8 cellular contexts compared by ENCODE assay signal in the genomic region with DNA sequence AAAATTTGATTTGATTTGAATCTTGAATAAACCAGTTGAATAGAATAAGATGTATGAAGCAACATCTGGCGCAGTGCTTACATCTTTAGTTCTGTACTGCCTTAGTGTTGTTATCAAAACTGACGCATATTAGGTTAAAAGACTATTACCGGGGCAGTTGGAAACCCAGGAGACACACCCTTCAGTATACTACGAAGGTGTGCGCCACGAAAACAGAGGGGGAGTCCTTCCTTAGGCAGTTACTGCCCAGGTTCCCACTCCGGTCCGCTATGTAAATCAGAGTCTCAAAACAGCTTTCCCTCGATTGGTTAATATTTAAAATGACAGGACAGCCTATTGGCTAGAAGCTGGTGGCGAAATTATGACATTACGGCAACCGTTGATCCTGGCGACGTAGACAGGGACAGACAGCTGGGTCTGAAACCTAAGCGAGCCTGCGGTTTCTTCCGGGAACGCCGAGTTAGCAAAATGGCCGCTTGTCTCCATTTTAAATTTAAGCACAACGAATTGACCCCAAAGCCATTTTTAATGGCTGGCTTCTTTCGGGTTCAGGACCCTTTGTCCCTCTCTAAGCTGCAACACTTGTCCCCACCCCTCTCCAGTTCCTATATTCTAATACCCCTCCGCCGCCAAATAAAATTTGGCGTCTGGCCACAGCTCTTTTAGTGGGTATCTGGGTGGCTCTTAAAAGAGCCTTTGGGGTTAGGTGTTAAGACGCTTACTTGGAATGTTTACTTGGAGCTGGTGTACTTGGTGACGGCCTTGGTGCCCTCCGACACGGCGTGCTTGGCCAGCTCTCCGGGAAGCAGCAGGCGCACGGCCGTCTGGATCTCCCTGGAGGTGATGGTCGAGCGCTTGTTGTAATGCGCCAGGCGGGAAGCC. TPM values are rescaled to one million over a fixed set of nuclear protein-coding genes. Genes with fewer than 3 reads are reported as not detected.
DNase-seq lines count a peak whose midpoint lies in the region; ATAC-seq and TF ChIP-seq lines count a peak whose summit lies in the region.

No MANE protein-coding gene starts in this region.

- in situ Hi-C loops in IMR-90 (cut with MboI; ENCODE audit: low sequenced_read_pairs), result no loop called here

- H4K91ac ChIP-seq in IMR-90 (ENCODE audit: insufficient read depth, low read depth, low read length), result peak overlapping the region; percentile 83

- peaks cover 11% of the 10 kb centered on the region; the same call in 1 of the 2 replicates for H3K79me2 ChIP-seq in OCI-LY7 (ENCODE audit: insufficient read depth, low read depth, low read length)

- POLR2A ChIA-PET in IMR-90 (lab: Charles Lee; ENCODE audit: unreplicated experiment), result interaction anchor here (0.6 to 4.9 kb wide), 24 partner anchors 11 to 1767 kb away, joined by 3 to 95 read pairs (median 6); a partner anchor contains a TSS
- POLR2A ChIA-PET in OCI-LY7 (lab: Charles Lee), result interaction anchor here (0.7 to 6.3 kb wide), 49 partner anchors 8 to 1749 kb away, joined by 3 to 330 read pairs (median 7); a partner anchor contains a TSS

- H3K9me3 ChIP-seq in IMR-90 (ENCODE audit: control insufficient read depth, insufficient read depth, low read length), result no peaks in the 10 kb centered on the region
- no peaks in the 10 kb centered on the region; the same call in 1 of the 2 replicates for H3K9me3 ChIP-seq in OCI-LY7 (ENCODE audit: low read length)

- DNase-seq in DMS 273 (lab: John Stamatoyannopoulos, UW; ENCODE audit: unreplicated experiment) (peak; percentile 98), IMR-90 (peak; percentile 99), OCI-LY7 (ENCODE audit: low spot score) (peak; percentile 99), activated T-cell treated with anti-CD3 and anti-CD28 coated beads for 4 hours (peak; percentile 85), epithelial cell of esophagus (ENCODE audit: low read depth) (peak; percentile 98), middle frontal gyrus (ENCODE audit: extremely low spot score, low spot score) (peak; percentile 97)
- peak; percentile 71 to 84 for DNase-seq in stimulated activated CD8-positive, alpha-beta memory T cell treated with anti-CD3 and anti-CD28 coated beads, Interleukin-2, amount 100 ng/mL, for 1 hour (ENCODE audit: low read depth in 2 of 2)

- H4K8ac ChIP-seq in IMR-90 (ENCODE audit: low read depth in 2 of 2, low read length in 2 of 2), result peak overlapping the region; percentile 30 to 85

- H4K20me1 ChIP-seq in IMR-90 (ENCODE audit: insufficient read depth, low read length) (peaks cover 31% of the 10 kb centered on the region), OCI-LY7 (ENCODE audit: insufficient read depth, low read length) (peaks cover 9% of the 10 kb centered on the region)

- H3K9me1 ChIP-seq in IMR-90 (ENCODE audit: insufficient read depth, low read length), result no peaks in the 10 kb centered on the region

- peak overlapping the region; percentile 74 for H3K14ac ChIP-seq in IMR-90 (replicated peaks; ENCODE audit: low read depth, low read length)

- peak overlapping the region; percentile 54 for H3K4me3 ChIP-seq in IMR-90 (ENCODE audit: insufficient read depth, low read depth, low read length)
- peak overlapping the region; percentile 72 for H3K4me3 ChIP-seq in OCI-LY7 (ENCODE audit: low read depth, low read length, poor library complexity, severe bottlenecking)
- H3K4me3 ChIP-seq in epithelial cell of esophagus (ENCODE audit: low read length), result peak overlapping the region; percentile 94

- peak overlapping the region; percentile 86; the same call in 1 of the 2 replicates for H3K56ac ChIP-seq in IMR-90 (ENCODE audit: extremely low read depth, insufficient read depth, low read length)

- H3K36me3 ChIP-seq in IMR-90 (ENCODE audit: control insufficient read depth, insufficient read depth, low read length) (no peaks in the 10 kb centered on the region), OCI-LY7 (ENCODE audit: insufficient read depth, low read length) (peaks cover 12% of the 10 kb centered on the region)

- peak overlapping the region; percentile 90 for H3K23ac ChIP-seq in IMR-90 (ENCODE audit: low read depth, low read length)

- no peak; the same call in 1 of the 2 replicates for TF ChIP-seq POLR2A in IMR-90 (IDR thresholded peaks at IDR 0.05; ENCODE audit: low read depth, low read length)

- CTCF ChIA-PET in IMR-90 (lab: Yijun Ruan, JAX), result interaction anchor here (1.0 to 1.9 kb wide), 2 partner anchors 34 to 57 kb away, joined by 3 to 7 read pairs; no protein-coding TSS in a partner anchor
- CTCF ChIA-PET in OCI-LY7 (lab: Charles Lee; ENCODE audit: unreplicated experiment), result no interaction called here

- H2BK5ac ChIP-seq in IMR-90 (ENCODE audit: low read depth, low read length, poor library complexity, severe bottlenecking), result peak overlapping the region; percentile 90

- H2BK120ac ChIP-seq in IMR-90 (ENCODE audit: low read depth, low read length), result peak overlapping the region; percentile 91

- ATAC-seq in GM21528 (IDR thresholded peaks at IDR 0.05; ENCODE audit: low FRiP score, unreplicated experiment) (peak; percentile 49), IMR-90 (ENCODE audit: low read depth) (peak; percentile 47)

- peak overlapping the region; percentile 51; the same call in 2 of the 3 replicates for H2BK15ac ChIP-seq in IMR-90 (ENCODE audit: low read depth, low read length)

- intact Hi-C loops in IMR-90 (cut with micrococcal nuclease) (loop anchor here (1.0 to 2.0 kb wide), 4 partner anchors 19 to 75 kb away; no protein-coding TSS in a partner anchor), OCI-LY7 (cut with micrococcal nuclease; ENCODE audit: unreplicated experiment) (loop anchor here (1.0 to 10.0 kb wide), 9 partner anchors 19 to 1769 kb away; a partner anchor contains a TSS)

- H3K4me2 ChIP-seq in IMR-90 (ENCODE audit: low read depth, low read length), result peak overlapping the region; percentile 87
- peak overlapping the region; percentile 83 for H3K4me2 ChIP-seq in OCI-LY7 (ENCODE audit: low read length)

- TF ChIP-seq RAD21 in IMR-90 (IDR thresholded peaks at IDR 0.05; ENCODE audit: low read length), result no peak

- peak overlapping the region; percentile 82 for H3K9ac ChIP-seq in IMR-90 (ENCODE audit: low read depth, low read length)

- H2AFZ ChIP-seq in IMR-90 (replicated peaks; ENCODE audit: low read length, poor library complexity), result peak overlapping the region; percentile 69
- H2AFZ ChIP-seq in OCI-LY7 (ENCODE audit: low read length), result no peak overlapping the region

- H3K9me2 ChIP-seq in OCI-LY7 (ENCODE audit: insufficient read depth, low read length), result no peaks in the 10 kb centered on the region

- dilution Hi-C loops in IMR-90 (cut with HindIII; ENCODE audit: low sequenced_read_pairs, unreplicated experiment), result no loop called here

- peaks cover 5% of the 10 kb centered on the region for H3K4me1 ChIP-seq in IMR-90 (ENCODE audit: control insufficient read depth, insufficient read depth, low read length)
- peaks cover 60% of the 10 kb centered on the region for H3K4me1 ChIP-seq in OCI-LY7 (ENCODE audit: insufficient read depth, low read length, poor library complexity, severe bottlenecking)

- H3K27me3 ChIP-seq in IMR-90 (ENCODE audit: control insufficient read depth, insufficient read depth, low read length), result no peaks in the 10 kb centered on the region

- 0 out of 2 replicates have a peak overlapping the region, but pooled peaks have one; percentile 30 for H2AK5ac ChIP-seq in IMR-90 (ENCODE audit: low read depth, low read length)

- no peak for TF ChIP-seq CTCF in IMR-90 (conservative IDR thresholded peaks at IDR 0.05; ENCODE audit: low read depth, low read length)
- no peak for TF ChIP-seq CTCF in OCI-LY7 (conservative IDR thresholded peaks at IDR 0.05; ENCODE audit: low read length)
- TF ChIP-seq CTCF in epithelial cell of esophagus (IDR thresholded peaks at IDR 0.05; ENCODE audit: insufficient read depth, low read depth, low read length, missing control alignments), result no peak

- peak overlapping the region; percentile 88 for H3K4ac ChIP-seq in IMR-90 (ENCODE audit: low read depth, low read length)

- TSS peak; percentile 94 for BruUV-seq in IMR-90 (replicated peaks; lab: Mats Ljungman, UMichigan)
- BruUV-seq in OCI-LY7 (replicated peaks; lab: Mats Ljungman, UMichigan), result TSS peak; percentile 98

- peaks cover 0 to 10% of the 10 kb centered on the region in 2 experiments; a peak in 3 of 4 replicates for H3K79me1 ChIP-seq in IMR-90 (ENCODE audit: low read depth in 1 of 2, low read length in 2 of 2)

- H3K18ac ChIP-seq in IMR-90 (ENCODE audit: low read depth, low read length), result peak overlapping the region; percentile 70

- H2BK20ac ChIP-seq in IMR-90 (ENCODE audit: low read depth, low read length), result peak overlapping the region; percentile 84

- H4K5ac ChIP-seq in IMR-90 (ENCODE audit: low read depth, low read length), result peak overlapping the region; percentile 60; the same call in 1 of the 2 replicates

- peak overlapping the region; percentile 86 for H2AK9ac ChIP-seq in IMR-90 (replicated peaks; ENCODE audit: low read depth, low read length, poor library complexity)

- 0% methylated on average over 7 of the region's 38 CpGs; no CpG with 5 or more reads in 1 of the 2 experiments for WGBS in IMR-90 (ENCODE audit: extremely low coverage in 2 of 2, insufficient read length in 1 of 2), 2 experiments

- H3K27ac ChIP-seq in IMR-90 (ENCODE audit: insufficient read depth, low read length) (peak overlapping the region; percentile 89), OCI-LY7 (ENCODE audit: low read depth, low read length, poor library complexity, severe bottlenecking) (peak overlapping the region; percentile 99)

TF ChIP-seq in IMR-90, 13 proteins besides CTCF, POLR2A, EP300 and RAD21:
- TF ChIP-seq MAFK (IDR thresholded peaks at IDR 0.05; ENCODE audit: low read depth, low read length), result peak; percentile 63; the same call in 1 of the 2 replicates
- peak; percentile 68 for TF ChIP-seq CEBPB (IDR thresholded peaks at IDR 0.05; ENCODE audit: low read depth, low read length)
- TF ChIP-seq, protein P1, sequence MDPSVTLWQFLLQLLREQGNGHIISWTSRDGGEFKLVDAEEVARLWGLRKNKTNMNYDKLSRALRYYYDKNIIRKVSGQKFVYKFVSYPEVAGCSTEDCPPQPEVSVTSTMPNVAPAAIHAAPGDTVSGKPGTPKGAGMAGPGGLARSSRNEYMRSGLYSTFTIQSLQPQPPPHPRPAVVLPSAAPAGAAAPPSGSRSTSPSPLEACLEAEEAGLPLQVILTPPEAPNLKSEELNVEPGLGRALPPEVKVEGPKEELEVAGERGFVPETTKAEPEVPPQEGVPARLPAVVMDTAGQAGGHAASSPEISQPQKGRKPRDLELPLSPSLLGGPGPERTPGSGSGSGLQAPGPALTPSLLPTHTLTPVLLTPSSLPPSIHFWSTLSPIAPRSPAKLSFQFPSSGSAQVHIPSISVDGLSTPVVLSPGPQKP (IDR thresholded peaks at IDR 0.05; ENCODE audit: borderline replicate concordance, low read depth, low read length), result no peak
- no peak for TF ChIP-seq RFX5 (IDR thresholded peaks at IDR 0.05; ENCODE audit: low read depth, low read length)

RNA-seq across cellular contexts. Expression of a gene that starts 35.8 kb away (rescaled TPM):
- 13.6 and 14.9 TPM in 2 replicates for total RNA-seq in IMR-90 (2012; rRNA removed)
- 11.7 and 15.7 TPM in 2 replicates for polyA plus RNA-seq in IMR-90 (2012; rRNA removed)
- 9.0 and 14.0 TPM in 2 replicates for polyA plus RNA-seq in IMR-90 (2012; cell fraction: cytosol; rRNA removed)
- polyA plus RNA-seq in IMR-90 (2012; cell fraction: nucleus; rRNA removed; ENCODE audit: low replicate concordance), result 8.4 and 16.6 TPM in 2 replicates
- total RNA-seq in OCI-LY7 (2014; rRNA removed; shearing (Covaris generic)), result 0.18 and 0.69 TPM in 2 replicates
- 0.57 and 0.72 TPM in 2 replicates for total RNA-seq in OCI-LY7 (2022)

Comparison
In these comparisons a context has a peak if more than half of its experiments do, and no peak if none do; other contexts are left out.
1. Peak in every context shown above with its lines: DNase-seq, ATAC-seq, H3K4me3 ChIP-seq and H3K27ac ChIP-seq.